Comparison of ENCODE assay signal across 10 cellular contexts in the genomic region with DNA sequence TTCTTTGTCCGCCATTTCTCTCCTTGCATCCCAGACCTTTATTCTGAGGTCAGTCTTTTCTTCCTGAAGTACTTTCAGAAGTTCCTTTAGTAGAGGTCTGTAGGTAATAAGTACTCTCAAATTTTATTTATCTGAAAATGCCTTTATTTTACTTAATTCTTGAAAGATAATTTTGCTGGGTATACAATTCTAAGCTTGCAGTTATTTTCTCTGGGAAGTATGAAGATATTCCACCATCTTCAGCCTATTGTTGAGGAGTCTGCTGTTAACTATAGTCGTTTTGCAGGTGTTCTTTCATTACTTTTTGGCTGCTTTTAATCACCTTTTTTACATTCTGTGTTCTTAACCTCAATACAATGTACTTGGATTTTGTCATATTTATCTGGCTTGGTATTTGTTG.
"Had no signal": no experiment of that assay in that cellular context is flagged by ENCODE, and none has a peak within 500 bp of the region (broad histone marks: within the 10 kb centered on the region; RNA-seq: fewer than 3 reads in every experiment).

No MANE protein-coding gene starts in this region.

- H3K27ac ChIP-seq: GM23248 had no signal

- FAIRE-seq: H1, H54 had no signal

- H3K9me3 ChIP-seq: HAP-1 had no signal

- H3K36me3 ChIP-seq: HAP-1 had no signal

- DNase-seq: GM23248, GOT3, H7, H9, HCEC 1CT, HFFc6 had no signal

- H3K4me1 ChIP-seq: HAP-1 had no signal

- H3K4me3 ChIP-seq: GM23248, GM23338, HAP-1 had no signal
